In the genomic region with DNA sequence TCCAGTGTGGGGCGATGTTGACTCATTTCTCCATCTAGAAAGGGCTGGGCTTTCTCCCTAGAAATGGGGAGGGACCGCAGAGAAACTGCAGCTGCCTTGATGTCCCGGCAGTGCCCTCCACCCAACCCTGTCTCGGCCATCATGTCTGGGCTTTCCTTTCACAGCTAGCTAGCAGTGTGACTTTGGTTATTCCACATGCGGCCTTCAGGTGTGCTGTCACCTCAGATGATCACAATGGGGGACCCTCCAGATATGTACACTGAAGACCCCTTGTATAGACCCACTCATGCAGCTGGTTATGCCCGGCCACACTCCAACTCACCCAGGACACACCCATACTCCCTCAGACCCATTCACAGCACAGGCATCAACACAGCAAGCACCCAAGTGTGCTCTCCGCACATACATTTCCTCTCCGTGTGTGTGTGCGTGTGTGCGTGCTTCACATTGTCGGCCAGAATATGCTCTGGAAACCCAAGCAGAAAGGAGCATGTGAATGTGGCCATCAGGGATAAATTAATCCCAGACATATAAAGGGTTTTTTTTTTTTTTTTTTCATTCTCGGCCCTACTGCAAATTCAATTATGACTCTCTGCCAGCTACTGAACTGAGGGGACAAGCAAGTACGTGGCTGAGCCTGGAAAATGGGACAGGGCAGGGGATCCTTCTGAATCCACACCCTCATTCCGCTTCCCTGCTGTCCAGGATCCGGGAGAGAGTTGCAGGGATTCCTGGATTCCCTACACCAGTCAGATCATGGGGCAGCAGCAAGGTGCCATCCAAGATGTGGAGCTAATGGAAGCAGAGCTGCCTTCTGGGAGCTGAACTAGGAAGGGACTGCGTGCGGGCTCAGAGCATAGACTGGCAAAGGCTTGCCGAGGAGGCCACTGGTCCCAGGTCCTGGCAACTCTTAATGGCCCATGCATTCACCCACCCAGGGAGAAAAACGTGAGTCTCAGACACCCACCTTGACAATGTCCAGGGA, we compare ENCODE assay signal across 19 cellular contexts.
"Had no signal": no experiment of that assay in that cellular context is flagged by ENCODE, and none has a peak within 500 bp of the region (broad histone marks: within the 10 kb centered on the region; RNA-seq: fewer than 3 reads in every experiment).

No MANE protein-coding gene starts in this region.

- FAIRE-seq: islet of Langerhans, pancreas, TTC549 had no signal

- H3K9me3 Mint-ChIP-seq: activated naive CD8-positive, alpha-beta T cell treated with anti-CD3 and anti-CD28 coated beads, Interleukin-2, amount 10 ng/mL, durations not matched to agents 7 days and 5 days; T-helper 2 cell treated with Interferon-gamma antibody and Interleukin-4, amounts not matched to agents 5 μg/mL and 100 μg/mL, for 36 hours had no signal

- DNase-seq: activated CD4-positive, alpha-beta T cell treated with anti-CD3 and anti-CD28 coated beads for 36 hours; activated CD4-positive, alpha-beta T cell treated with anti-CD3 and anti-CD28 coated beads, Interleukin-2, amount 50 U/mL, for 48 hours; activated naive CD4-positive, alpha-beta T cell; activated naive CD8-positive, alpha-beta T cell treated with anti-CD3 and anti-CD28 coated beads, Interleukin-2, amount 10 ng/mL, durations not matched to agents 7 days and 5 days; amygdala; body of pancreas; effector memory CD8-positive, alpha-beta T cell; foreskin melanocyte; glutamatergic neuron; hippocampal formation; naive B cell; stimulated activated naive CD4-positive, alpha-beta T cell had no signal

- H3K36me3 Mint-ChIP-seq: activated naive CD8-positive, alpha-beta T cell treated with anti-CD3 and anti-CD28 coated beads, Interleukin-2, amount 10 ng/mL, durations not matched to agents 7 days and 5 days; naive B cell had no signal

- H3K9me3 ChIP-seq: body of pancreas, mucosa of descending colon, neutrophil, pancreas had no signal

- H3K4me1 ChIP-seq: body of pancreas, pancreas had no signal

- H3K27ac Mint-ChIP-seq: activated CD4-positive, alpha-beta T cell treated with anti-CD3 and anti-CD28 coated beads for 36 hours; activated naive CD8-positive, alpha-beta T cell treated with anti-CD3 and anti-CD28 coated beads, Interleukin-2, amount 10 ng/mL, durations not matched to agents 7 days and 5 days; effector memory CD8-positive, alpha-beta T cell; naive B cell; T-helper 2 cell treated with Interferon-gamma antibody and Interleukin-4, amounts not matched to agents 5 μg/mL and 100 μg/mL, for 36 hours had no signal

- H3K4me3 ChIP-seq: body of pancreas, mucosa of descending colon, pancreas had no signal

- H3K4me3 Mint-ChIP-seq: activated CD4-positive, alpha-beta T cell treated with anti-CD3 and anti-CD28 coated beads for 36 hours; activated naive CD8-positive, alpha-beta T cell treated with anti-CD3 and anti-CD28 coated beads, Interleukin-2, amount 10 ng/mL, durations not matched to agents 7 days and 5 days; effector memory CD8-positive, alpha-beta T cell; naive B cell; T-helper 2 cell treated with Interferon-gamma antibody and Interleukin-4, amounts not matched to agents 5 μg/mL and 100 μg/mL, for 36 hours had no signal

- H3K27ac ChIP-seq: body of pancreas, neutrophil, pancreas had no signal

- H3K27me3 ChIP-seq: body of pancreas, pancreas had no signal

- ATAC-seq: activated CD4-positive, alpha-beta T cell treated with anti-CD3 and anti-CD28 coated beads for 36 hours; body of pancreas; effector memory CD8-positive, alpha-beta T cell; left lobe of liver; mucosa of descending colon; pancreas had no signal

- H3K27me3 Mint-ChIP-seq: activated CD4-positive, alpha-beta T cell treated with anti-CD3 and anti-CD28 coated beads for 36 hours had no signal

- H3K4me1 Mint-ChIP-seq: activated CD4-positive, alpha-beta T cell treated with anti-CD3 and anti-CD28 coated beads for 36 hours; activated naive CD8-positive, alpha-beta T cell treated with anti-CD3 and anti-CD28 coated beads, Interleukin-2, amount 10 ng/mL, durations not matched to agents 7 days and 5 days; naive B cell had no signal

- H3K36me3 ChIP-seq: pancreas had no signal
